In genomic region chr16:22969567-22969966, GRCh38 we compare ENCODE assay signal across 17 cellular contexts.
"Had no signal": no experiment of that assay in that cellular context is flagged by ENCODE, and none has a peak within 500 bp of the region (broad histone marks: within the 10 kb centered on the region; RNA-seq: fewer than 3 reads in every experiment).

No MANE protein-coding gene starts in this region.

- H3K27me3 ChIP-seq: adrenal gland, cardiac muscle cell, sigmoid colon had no signal

- H3K4me1 ChIP-seq: adrenal gland, sigmoid colon, tibial artery had no signal

- H3K36me3 ChIP-seq: adrenal gland, cardiac muscle cell, sigmoid colon, tibial artery had no signal

- H3K27ac ChIP-seq: adrenal gland, cardiac muscle cell, dorsolateral prefrontal cortex, parathyroid adenoma, sigmoid colon, tibial artery, VCaP had no signal

- DNase-seq: activated CD4-positive, alpha-beta T cell treated with anti-CD3 and anti-CD28 coated beads, Interleukin-2, amount 50 U/mL, for 4 hours; activated gamma-delta T cell; adrenal gland; dorsolateral prefrontal cortex; endodermal cell; mesendoderm; naive thymus-derived CD8-positive, alpha-beta T cell; sigmoid colon; stimulated activated CD4-positive, alpha-beta T cell treated with anti-CD3 and anti-CD28 coated beads, Interleukin-1b, Interleukin-23, amount 100 ng/mL, for 48 hours; stimulated activated naive CD8-positive, alpha-beta T cell treated with anti-CD3 and anti-CD28 coated beads, Interleukin-15, Interleukin-2, amounts not matched to agents 100 U/mL and 50 U/mL, for 24 hours; substantia nigra; T-helper 2 cell; tibial artery had no signal

- H2AFZ ChIP-seq: parathyroid adenoma had no signal

- FAIRE-seq: frontal cortex had no signal

- H3K79me2 ChIP-seq: parathyroid adenoma had no signal

- H3K4me3 ChIP-seq: adrenal gland, cardiac muscle cell, dorsolateral prefrontal cortex, sigmoid colon, tibial artery had no signal

- H3K9me3 ChIP-seq: adrenal gland, sigmoid colon, tibial artery had no signal
